Comparison of ENCODE assay signal across 25 cellular contexts in the genomic region with DNA sequence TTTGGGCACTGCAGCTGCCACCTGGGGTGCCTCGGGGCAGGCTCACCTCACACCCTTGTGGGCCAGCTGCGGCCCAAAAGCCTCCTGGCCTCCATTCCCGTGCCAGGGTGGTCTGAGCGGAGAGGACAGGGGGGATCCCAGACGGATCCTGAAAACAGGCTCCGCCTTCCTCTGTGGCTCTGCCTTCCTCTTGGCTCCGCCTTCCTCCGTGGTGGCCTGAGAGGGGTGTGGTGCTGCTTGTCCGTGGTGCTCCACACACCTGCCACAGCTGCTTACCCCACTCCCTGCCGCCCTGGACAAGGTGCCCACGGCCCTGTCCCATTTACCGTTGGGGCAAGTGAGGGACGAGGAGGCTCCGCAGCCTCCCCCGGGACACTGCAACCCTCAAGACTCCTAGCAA.
"Had no signal": no experiment of that assay in that cellular context is flagged by ENCODE, and none has a peak within 500 bp of the region (broad histone marks: within the 10 kb centered on the region; RNA-seq: fewer than 3 reads in every experiment).

No MANE protein-coding gene starts in this region.

- H2AFZ ChIP-seq: neural progenitor cell had no signal

- DNase-seq: hypothalamus; immature natural killer cell; kidney; left ventricle myocardium inferior; midbrain; naive thymus-derived CD8-positive, alpha-beta T cell; ovary; stimulated activated CD4-positive, alpha-beta T cell treated with anti-CD3 and anti-CD28 coated beads, Interleukin-12 subunit alpha, Interleukin-12 subunit beta, amount 100 ng/mL, for 4 hours; stimulated activated CD4-positive, alpha-beta T cell treated with anti-CD3 and anti-CD28 coated beads, Interleukin-15, amount 100 ng/mL, for 24 hours; stimulated activated CD4-positive, alpha-beta T cell treated with anti-CD3 and anti-CD28 coated beads, Interleukin-2, amount 100 ng/mL, for 24 hours; stimulated activated CD4-positive, alpha-beta T cell treated with anti-CD3 and anti-CD28 coated beads, Interleukin-4, amount 100 ng/mL, for 1 hour; stimulated activated naive B cell treated with anti-CD40 and anti-IgM and Interleukin-4, amounts not matched to agents 10 μg/mL and 1 μg/mL and 100 μg/mL, for 72 hours; stimulated activated naive CD8-positive, alpha-beta T cell treated with anti-CD3 and anti-CD28 coated beads, Interleukin-15, Interleukin-2, amounts not matched to agents 100 U/mL and 50 U/mL, for 24 hours; stomach; testis; thyroid gland; transverse colon had no signal

- H3K36me3 ChIP-seq: left ventricle myocardium inferior, neural progenitor cell, ovary, right atrium auricular region, stomach, thyroid gland, transverse colon, upper lobe of left lung, vagina had no signal

- H3K4me3 ChIP-seq: left ventricle myocardium inferior, lung, neural progenitor cell, ovary, right atrium auricular region, skin epidermis, stomach, testis, thyroid gland, transverse colon, upper lobe of left lung, vagina had no signal

- H3K9ac ChIP-seq: neural progenitor cell had no signal

- H3K27me3 ChIP-seq: ovary, right atrium auricular region, stomach, testis, thyroid gland, transverse colon, upper lobe of left lung, vagina had no signal

- FAIRE-seq: islet of Langerhans, kidney had no signal

- H3K9me3 ChIP-seq: left ventricle myocardium inferior, ovary, right atrium auricular region, stomach, testis, thyroid gland, transverse colon, upper lobe of left lung, vagina had no signal

- H3K4me1 ChIP-seq: stomach, transverse colon had no signal

- H3K4me2 ChIP-seq: neural progenitor cell had no signal

- ATAC-seq: naive thymus-derived CD8-positive, alpha-beta T cell; sciatic nerve; stimulated activated naive B cell treated with anti-CD40 and anti-IgM and Interleukin-4, amounts not matched to agents 10 μg/mL and 1 μg/mL and 100 μg/mL, for 72 hours; stimulated activated naive CD8-positive, alpha-beta T cell treated with anti-CD3 and anti-CD28 coated beads, Interleukin-15, Interleukin-2, amounts not matched to agents 100 U/mL and 50 U/mL, for 24 hours had no signal

- H3K27ac ChIP-seq: left ventricle myocardium inferior, neural progenitor cell, ovary, right atrium auricular region, skin epidermis, stomach, testis, thyroid gland, transverse colon, upper lobe of left lung, vagina had no signal
